14 cellular contexts compared by ENCODE assay signal in genomic region chr22:49658902-49659280, GRCh38.
DNase-seq lines count a peak whose midpoint lies in the region; ATAC-seq, FAIRE-seq and TF ChIP-seq lines count a peak whose summit lies in the region.
"Had no signal": no experiment of that assay in that cellular context is flagged by ENCODE, and none has a peak within 500 bp of the region (broad histone marks: within the 10 kb centered on the region; RNA-seq: fewer than 3 reads in every experiment).

No MANE protein-coding gene starts in this region.

- peaks cover 34% of the 10 kb centered on the region for H3K79me2 ChIP-seq in K562 (ENCODE audit: control insufficient read depth, insufficient read depth, low read length)

- H2AFZ ChIP-seq in K562 (ENCODE audit: low read depth, low read length) = no peak overlapping the region

- H3K27ac ChIP-seq in K562 (ENCODE audit: extremely low read depth, low read depth, low read length) = no peak overlapping the region
- H3K27ac ChIP-seq in psoas muscle = peak overlapping the region; percentile 71
- H3K27ac ChIP-seq: ascending aorta, HL-60 had no signal

- TF ChIP-seq POLR2A in K562 (conservative IDR thresholded peaks at IDR 0.05) = no peak

- H3K9ac ChIP-seq in K562 (ENCODE audit: insufficient read depth in 1 of 2, low read depth in 2 of 2, low read length in 2 of 2) = no peak overlapping the region

- H3K27me3 ChIP-seq in K562 (ENCODE audit: control insufficient read depth in 2 of 2, insufficient read depth in 2 of 2, low read length in 2 of 2) (peaks cover 14 to 30% of the 10 kb centered on the region in 2 experiments; a peak in 4 of 5 replicates), psoas muscle (ENCODE audit: insufficient read depth in 3 of 3, low read length in 2 of 3) (peaks cover 0 to 19% (median 3%) of the 10 kb centered on the region in 3 donors)
- H3K27me3 ChIP-seq: ascending aorta had no signal

- peaks cover 18% of the 10 kb centered on the region for H3K4me1 Mint-ChIP-seq in T-helper 1 cell treated with Interleukin-12 subunit alpha and Interleukin-12 subunit beta and Interleukin-4 antibody, amounts not matched to agents 30 μg/mL and 1 μg/mL, for 36 hours (ENCODE audit: low read depth)
- peaks cover 18% of the 10 kb centered on the region for H3K4me1 Mint-ChIP-seq in T-helper 17 cell

- no peaks in the 10 kb centered on the region for H3K27me3 Mint-ChIP-seq in T-helper 1 cell treated with Interleukin-12 subunit alpha and Interleukin-12 subunit beta and Interleukin-4 antibody, amounts not matched to agents 30 μg/mL and 1 μg/mL, for 36 hours (ENCODE audit: low read depth)
- H3K27me3 Mint-ChIP-seq in T-helper 17 cell = no peaks in the 10 kb centered on the region

- H3K4me3 ChIP-seq in K562 (no peak overlapping the region), psoas muscle (no peak overlapping the region)
- H3K4me3 ChIP-seq: ascending aorta, skin epidermis had no signal

- TF ChIP-seq RAD21 in K562 (CRISPR knock-in tag; conservative IDR thresholded peaks at IDR 0.05 in 1 of 2, IDR thresholded peaks at IDR 0.05 in 1 of 2) = no peak

- H3K4me3 Mint-ChIP-seq in T-helper 1 cell treated with Interleukin-12 subunit alpha and Interleukin-12 subunit beta and Interleukin-4 antibody, amounts not matched to agents 30 μg/mL and 1 μg/mL, for 36 hours = peak overlapping the region; percentile 34
- H3K4me3 Mint-ChIP-seq in T-helper 17 cell = no peak overlapping the region
- H3K4me3 Mint-ChIP-seq: dendritic cell treated with granulocyte-macrophage colony-stimulating factor and Interleukin-4, amounts not matched to agents 40 ng/mL and 50 ng/mL, for 4 days had no signal

- H3K9me3 ChIP-seq in K562 (replicated peaks; ENCODE audit: control insufficient read depth, insufficient read depth, low read depth, low read length) (no peaks in the 10 kb centered on the region), psoas muscle (no peaks in the 10 kb centered on the region), T-helper 17 cell (ENCODE audit: control insufficient read depth, low read length, poor library complexity, severe bottlenecking) (no peaks in the 10 kb centered on the region)
- H3K9me3 ChIP-seq: ascending aorta had no signal

- intact Hi-C loops in K562 (cut with micrococcal nuclease) = no loop called here
- intact Hi-C loops in psoas muscle (cut with DNase I) = no loop called here

- H3K4me1 ChIP-seq in K562 (replicated peaks in 1 of 2; ENCODE audit: control insufficient read depth in 2 of 2, insufficient read depth in 2 of 2, low read length in 2 of 2) (peaks cover 12 to 48% of the 10 kb centered on the region in 2 experiments; a peak in 3 of 5 replicates), psoas muscle (no peaks in the 10 kb centered on the region)
- H3K4me1 ChIP-seq: ascending aorta had no signal

- DNase-seq in T-helper 1 cell (no peak), DMS 273 (lab: John Stamatoyannopoulos, UW; ENCODE audit: unreplicated experiment) (peak; percentile 53), K562 (ENCODE audit: extremely low read depth in 1 of 4, low spot score in 3 of 4) (no peak), psoas muscle (no peak), 8988T (no peak), T-helper 17 cell (no peak), NOMO-1 (lab: John Stamatoyannopoulos, UW; ENCODE audit: unreplicated experiment in 2 of 2) (no peak)
- DNase-seq: DMS79 treated with DMSO at 0.1 percent for 48 hours, hippocampal formation had no signal

- 49% methylated on average over 8 of the region's 9 CpGs for WGBS in K562 (ENCODE audit: insufficient coverage, low coverage, missing lambda C conversion rate)
- WGBS in psoas muscle, 3 donors = 30 to 41% (median 36%) methylated on average over 9 of the region's 9 CpGs

- TF ChIP-seq EP300 in K562 (IDR thresholded peaks at IDR 0.05; ENCODE audit: low read length) = no peak

- no TSS peak for BruUV-seq in K562 (replicated peaks; lab: Mats Ljungman, UMichigan)

- CTCF ChIA-PET in K562 (lab: Yijun Ruan, JAX; ENCODE audit: low intra/inter-chr PET ratio) = no interaction called here

- H4K20me1 ChIP-seq in K562 (replicated peaks; ENCODE audit: control insufficient read depth, insufficient read depth, low read length) = no peaks in the 10 kb centered on the region; the same call in 1 of the 2 replicates

- no peak overlapping the region for H3K27ac Mint-ChIP-seq in T-helper 1 cell treated with Interleukin-12 subunit alpha and Interleukin-12 subunit beta and Interleukin-4 antibody, amounts not matched to agents 30 μg/mL and 1 μg/mL, for 36 hours
- no peak overlapping the region for H3K27ac Mint-ChIP-seq in T-helper 17 cell

- POLR2A ChIA-PET in K562 (lab: Yijun Ruan, JAX) = no interaction called here

- TF ChIP-seq CTCF in K562 (IDR thresholded peaks at IDR 0.05 in 2 of 3, conservative IDR thresholded peaks at IDR 0.05 in 1 of 3; ENCODE audit: insufficient read depth in 2 of 3, low read depth in 1 of 3, low read length in 3 of 3) (no peak), psoas muscle (IDR thresholded peaks at IDR 0.05) (no peak)

- H3K36me3 ChIP-seq in K562 (ENCODE audit: control insufficient read depth, insufficient read depth, low read length) (peaks cover 14% of the 10 kb centered on the region; the same call in 1 of the 3 replicates), psoas muscle (ENCODE audit: insufficient read depth in 1 of 2, low read depth in 1 of 2) (no peaks in the 10 kb centered on the region)
- H3K36me3 ChIP-seq: ascending aorta had no signal

- H3K36me3 Mint-ChIP-seq in T-helper 1 cell treated with Interleukin-12 subunit alpha and Interleukin-12 subunit beta and Interleukin-4 antibody, amounts not matched to agents 30 μg/mL and 1 μg/mL, for 36 hours (ENCODE audit: low read depth) = peaks cover 10% of the 10 kb centered on the region
- H3K36me3 Mint-ChIP-seq in T-helper 17 cell (ENCODE audit: low read depth) = peaks cover 6% of the 10 kb centered on the region

- FAIRE-seq in K562 (lab: Jason Lieb, UNC) = no peak

- H3K4me2 ChIP-seq in K562 (ENCODE audit: insufficient read depth, low read length) = no peak overlapping the region

- H3K9me1 ChIP-seq in K562 (ENCODE audit: control insufficient read depth, insufficient read depth, low read length) = no peaks in the 10 kb centered on the region

- ATAC-seq in K562 (no peak), psoas muscle (no peak), T-helper 17 cell (no peak)

- in situ Hi-C loops in K562 (cut with MboI) = no loop called here

- no peaks in the 10 kb centered on the region for H3K9me3 Mint-ChIP-seq in T-helper 1 cell treated with Interleukin-12 subunit alpha and Interleukin-12 subunit beta and Interleukin-4 antibody, amounts not matched to agents 30 μg/mL and 1 μg/mL, for 36 hours
- H3K9me3 Mint-ChIP-seq: dendritic cell treated with granulocyte-macrophage colony-stimulating factor and Interleukin-4, amounts not matched to agents 40 ng/mL and 50 ng/mL, for 4 days had no signal

TF ChIP-seq in K562, 482 proteins besides CTCF, POLR2A, EP300 and RAD21:
- TF ChIP-seq ZC3H8 (IDR thresholded peaks at IDR 0.05) (no peak), MAFK (IDR thresholded peaks at IDR 0.05; ENCODE audit: low read length) (peak; percentile 92), MAFG (tag; conservative IDR thresholded peaks at IDR 0.05) (peak; percentile 71), C11orf30 (IDR thresholded peaks at IDR 0.05; ENCODE audit: low read depth) (peak; percentile 85), ZNF316 (IDR thresholded peaks at IDR 0.05) (peak; percentile 89), TAL1 (IDR thresholded peaks at IDR 0.05) (no peak), MAFF (IDR thresholded peaks at IDR 0.05; ENCODE audit: low read length) (peak; percentile 93)
- TF ChIP-seq, protein P1, sequence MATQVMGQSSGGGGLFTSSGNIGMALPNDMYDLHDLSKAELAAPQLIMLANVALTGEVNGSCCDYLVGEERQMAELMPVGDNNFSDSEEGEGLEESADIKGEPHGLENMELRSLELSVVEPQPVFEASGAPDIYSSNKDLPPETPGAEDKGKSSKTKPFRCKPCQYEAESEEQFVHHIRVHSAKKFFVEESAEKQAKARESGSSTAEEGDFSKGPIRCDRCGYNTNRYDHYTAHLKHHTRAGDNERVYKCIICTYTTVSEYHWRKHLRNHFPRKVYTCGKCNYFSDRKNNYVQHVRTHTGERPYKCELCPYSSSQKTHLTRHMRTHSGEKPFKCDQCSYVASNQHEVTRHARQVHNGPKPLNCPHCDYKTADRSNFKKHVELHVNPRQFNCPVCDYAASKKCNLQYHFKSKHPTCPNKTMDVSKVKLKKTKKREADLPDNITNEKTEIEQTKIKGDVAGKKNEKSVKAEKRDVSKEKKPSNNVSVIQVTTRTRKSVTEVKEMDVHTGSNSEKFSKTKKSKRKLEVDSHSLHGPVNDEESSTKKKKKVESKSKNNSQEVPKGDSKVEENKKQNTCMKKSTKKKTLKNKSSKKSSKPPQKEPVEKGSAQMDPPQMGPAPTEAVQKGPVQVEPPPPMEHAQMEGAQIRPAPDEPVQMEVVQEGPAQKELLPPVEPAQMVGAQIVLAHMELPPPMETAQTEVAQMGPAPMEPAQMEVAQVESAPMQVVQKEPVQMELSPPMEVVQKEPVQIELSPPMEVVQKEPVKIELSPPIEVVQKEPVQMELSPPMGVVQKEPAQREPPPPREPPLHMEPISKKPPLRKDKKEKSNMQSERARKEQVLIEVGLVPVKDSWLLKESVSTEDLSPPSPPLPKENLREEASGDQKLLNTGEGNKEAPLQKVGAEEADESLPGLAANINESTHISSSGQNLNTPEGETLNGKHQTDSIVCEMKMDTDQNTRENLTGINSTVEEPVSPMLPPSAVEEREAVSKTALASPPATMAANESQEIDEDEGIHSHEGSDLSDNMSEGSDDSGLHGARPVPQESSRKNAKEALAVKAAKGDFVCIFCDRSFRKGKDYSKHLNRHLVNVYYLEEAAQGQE (CRISPR knock-in tag; IDR thresholded peaks at IDR 0.05; ENCODE audit: low read depth) = no peak
- TF ChIP-seq, protein P2, sequence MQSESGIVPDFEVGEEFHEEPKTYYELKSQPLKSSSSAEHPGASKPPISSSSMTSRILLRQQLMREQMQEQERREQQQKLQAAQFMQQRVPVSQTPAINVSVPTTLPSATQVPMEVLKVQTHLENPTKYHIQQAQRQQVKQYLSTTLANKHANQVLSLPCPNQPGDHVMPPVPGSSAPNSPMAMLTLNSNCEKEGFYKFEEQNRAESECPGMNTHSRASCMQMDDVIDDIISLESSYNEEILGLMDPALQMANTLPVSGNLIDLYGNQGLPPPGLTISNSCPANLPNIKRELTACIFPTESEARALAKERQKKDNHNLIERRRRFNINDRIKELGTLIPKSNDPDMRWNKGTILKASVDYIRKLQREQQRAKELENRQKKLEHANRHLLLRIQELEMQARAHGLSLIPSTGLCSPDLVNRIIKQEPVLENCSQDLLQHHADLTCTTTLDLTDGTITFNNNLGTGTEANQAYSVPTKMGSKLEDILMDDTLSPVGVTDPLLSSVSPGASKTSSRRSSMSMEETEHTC (IDR thresholded peaks at IDR 0.05) = no peak
